In the genomic region with DNA sequence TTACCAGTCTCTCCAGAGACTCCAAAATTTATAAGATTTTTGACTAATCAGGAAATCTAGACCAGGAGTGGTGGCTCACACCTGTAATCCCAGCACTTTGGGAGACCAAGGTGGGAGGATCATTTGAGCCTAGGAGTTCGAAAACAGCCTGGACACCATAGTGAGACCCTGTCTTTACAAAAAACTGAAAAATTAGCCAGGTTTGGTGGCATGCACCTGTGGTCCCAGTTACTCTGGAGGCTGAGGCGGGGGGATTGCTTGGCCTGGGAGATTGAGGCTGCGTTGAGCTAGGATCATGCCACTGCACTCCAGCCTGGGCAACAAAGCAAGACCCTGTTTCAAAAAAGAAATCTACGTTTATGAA, we compare ENCODE assay signal across 1 cellular context.
TF ChIP-seq lines count a peak whose summit lies in the region.

No MANE protein-coding gene starts in this region.

TF ChIP-seq in H1, 55 proteins besides CTCF, POLR2A, EP300 and RAD21:
- TF ChIP-seq KDM1A (IDR thresholded peaks at IDR 0.05; ENCODE audit: borderline replicate concordance, low read length) (peak; percentile 58; the same call in 1 of the 2 replicates), POLR2AphosphoS5 (IDR thresholded peaks at IDR 0.05; ENCODE audit: low read depth, low read length) (no peak)
- TF ChIP-seq, protein P1, sequence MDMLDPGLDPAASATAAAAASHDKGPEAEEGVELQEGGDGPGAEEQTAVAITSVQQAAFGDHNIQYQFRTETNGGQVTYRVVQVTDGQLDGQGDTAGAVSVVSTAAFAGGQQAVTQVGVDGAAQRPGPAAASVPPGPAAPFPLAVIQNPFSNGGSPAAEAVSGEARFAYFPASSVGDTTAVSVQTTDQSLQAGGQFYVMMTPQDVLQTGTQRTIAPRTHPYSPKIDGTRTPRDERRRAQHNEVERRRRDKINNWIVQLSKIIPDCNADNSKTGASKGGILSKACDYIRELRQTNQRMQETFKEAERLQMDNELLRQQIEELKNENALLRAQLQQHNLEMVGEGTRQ (IDR thresholded peaks at IDR 0.05; ENCODE audit: low read length) = no peak
